In genomic region chr3:142595581-142595950, GRCh38 we compare ENCODE assay signal across 8 cellular contexts. TPM values are rescaled to one million over a fixed set of nuclear protein-coding genes. Genes with fewer than 3 reads are reported as not detected.
DNase-seq lines count a peak whose midpoint lies in the region; ATAC-seq and TF ChIP-seq lines count a peak whose summit lies in the region.

No MANE protein-coding gene starts in this region.

- ATAC-seq in activated CD8-positive, alpha-beta T cell treated with anti-CD3 and anti-CD28 coated beads for 36 hours = no peak
- ATAC-seq in GM21515 (IDR thresholded peaks at IDR 0.05; ENCODE audit: unreplicated experiment) (no peak), HG03439 (IDR thresholded peaks at IDR 0.05; ENCODE audit: unreplicated experiment) (no peak)

- DNase-seq in HAP-1 (ENCODE audit: low spot score in 2 of 2) = peak; percentile 4 to 29
- no peak for DNase-seq in activated CD8-positive, alpha-beta T cell treated with anti-CD3 and anti-CD28 coated beads for 36 hours
- DNase-seq in right atrium auricular region (ENCODE audit: low spot score) = no peak
- peak; percentile 96 for DNase-seq in retinal pigment epithelial cell (ENCODE audit: low read depth)
- no peak for DNase-seq in NCI-H1417 treated with DMSO at 0.1 percent for 48 hours (lab: John Stamatoyannopoulos, UW)

- in situ Hi-C loops in HAP-1 (cut with MboI; ENCODE audit: low sequenced_read_pairs) = no loop called here

- H3K27me3 ChIP-seq in ACC112 (ENCODE audit: insufficient read depth, low read length) = no peaks in the 10 kb centered on the region
- H3K27me3 ChIP-seq in HAP-1 (ENCODE audit: low read depth) = no peaks in the 10 kb centered on the region
- no peaks in the 10 kb centered on the region for H3K27me3 ChIP-seq in right atrium auricular region

- CTCF ChIA-PET in activated CD8-positive, alpha-beta T cell treated with anti-CD3 and anti-CD28 coated beads for 36 hours (lab: Charles Lee) = interaction anchor here (1.2 kb wide), 1 partner anchor 407 kb away, joined by 3 read pairs; no protein-coding TSS in a partner anchor

- no peaks in the 10 kb centered on the region for H3K9me3 Mint-ChIP-seq in activated CD8-positive, alpha-beta T cell treated with anti-CD3 and anti-CD28 coated beads for 36 hours

- peak overlapping the region; percentile 95 for H3K4me3 Mint-ChIP-seq in activated CD8-positive, alpha-beta T cell treated with anti-CD3 and anti-CD28 coated beads for 36 hours

- no peaks in the 10 kb centered on the region for H3K27me3 Mint-ChIP-seq in activated CD8-positive, alpha-beta T cell treated with anti-CD3 and anti-CD28 coated beads for 36 hours

- TF ChIP-seq CTCF in activated CD8-positive, alpha-beta T cell treated with anti-CD3 and anti-CD28 coated beads for 36 hours (IDR thresholded peaks at IDR 0.05) = no peak
- TF ChIP-seq CTCF in right atrium auricular region (IDR thresholded peaks at IDR 0.05) (no peak), retinal pigment epithelial cell (conservative IDR thresholded peaks at IDR 0.05; ENCODE audit: low read depth, low read length) (no peak)

- peak overlapping the region; percentile 89 for H3K4me3 ChIP-seq in ACC112 (ENCODE audit: low read depth, low read length)
- H3K4me3 ChIP-seq in HAP-1 = peak overlapping the region; percentile 79
- peak overlapping the region; percentile 53 to 78 for H3K4me3 ChIP-seq in right atrium auricular region
- H3K4me3 ChIP-seq in retinal pigment epithelial cell (ENCODE audit: low read length) = peak overlapping the region; percentile 82

- peak overlapping the region; percentile 98 for H2AFZ ChIP-seq in ACC112 (ENCODE audit: low read length, unreplicated experiment)

- POLR2A ChIA-PET in activated CD8-positive, alpha-beta T cell treated with anti-CD3 and anti-CD28 coated beads for 36 hours (lab: Charles Lee) = interaction anchor here (0.6 to 1.4 kb wide), 4 partner anchors 8 to 598 kb away, joined by 3 to 4 read pairs (median 3); partner anchors contain the start of gene U2SURP

- H3K27ac ChIP-seq in ACC112 (ENCODE audit: low read depth, low read length) = peak overlapping the region; percentile 16; the same call in 1 of the 2 replicates
- peak overlapping the region; percentile 62 to 67 for H3K27ac ChIP-seq in right atrium auricular region

- H3K9me3 ChIP-seq in HAP-1 (no peaks in the 10 kb centered on the region), right atrium auricular region (no peaks in the 10 kb centered on the region)

- H3K79me2 ChIP-seq in ACC112 (ENCODE audit: control insufficient read depth, insufficient read depth, low read length, unreplicated experiment) = no peaks in the 10 kb centered on the region

- no peak overlapping the region for H3K27ac Mint-ChIP-seq in activated CD8-positive, alpha-beta T cell treated with anti-CD3 and anti-CD28 coated beads for 36 hours

- H3K4me1 ChIP-seq in ACC112 (ENCODE audit: control insufficient read depth, insufficient read depth, low read length, unreplicated experiment) = peaks cover 12% of the 10 kb centered on the region
- H3K4me1 ChIP-seq in HAP-1 = peaks cover 15% of the 10 kb centered on the region
- H3K4me1 ChIP-seq in right atrium auricular region = peaks cover 0 to 12% of the 10 kb centered on the region in 2 donors

- peaks cover 14% of the 10 kb centered on the region for H3K4me1 Mint-ChIP-seq in activated CD8-positive, alpha-beta T cell treated with anti-CD3 and anti-CD28 coated beads for 36 hours (ENCODE audit: low read depth)

- H3K36me3 Mint-ChIP-seq in activated CD8-positive, alpha-beta T cell treated with anti-CD3 and anti-CD28 coated beads for 36 hours (ENCODE audit: low read depth) = no peaks in the 10 kb centered on the region

- H3K36me3 ChIP-seq in ACC112 (ENCODE audit: insufficient read depth, low read length) = no peaks in the 10 kb centered on the region
- H3K36me3 ChIP-seq in HAP-1 (replicated peaks) = no peaks in the 10 kb centered on the region
- H3K36me3 ChIP-seq in right atrium auricular region = no peaks in the 10 kb centered on the region

- intact Hi-C loops in activated CD8-positive, alpha-beta T cell treated with anti-CD3 and anti-CD28 coated beads for 36 hours (cut with micrococcal nuclease) = no loop called here

RNA-seq across cellular contexts. Expression of gene PLS1, which starts 0.6 kb away (rescaled TPM):
- 1 to 10 TPM; 4.7 to 5.6 TPM for total RNA-seq in activated CD8-positive, alpha-beta T cell treated with anti-CD3 and anti-CD28 coated beads for 36 hours
- 1 to 10 TPM in 1 of 2 donors, under 1 TPM in 1; 0.96 to 2.3 TPM for total RNA-seq in right atrium auricular region

RNA-seq across cellular contexts. Expression of gene ATR, which starts 17.0 kb away (rescaled TPM):
- total RNA-seq in activated CD8-positive, alpha-beta T cell treated with anti-CD3 and anti-CD28 coated beads for 36 hours = 10 to 100 TPM; 34.2 to 39.0 TPM
- 10 to 100 TPM in 1 of 2 donors, 1 to 10 TPM in 1; 9.0 to 18.4 TPM for total RNA-seq in right atrium auricular region

Comparison
In these comparisons a context has a peak if more than half of its experiments do, and no peak if none do; other contexts are left out.
1. DNase-seq: peak in HAP-1 (2 of 2) and retinal pigment epithelial cell (single experiment); none in activated CD8-positive, alpha-beta T cell treated with anti-CD3 and anti-CD28 coated beads for 36 hours (single experiment), right atrium auricular region (single experiment) and NCI-H1417 treated with DMSO at 0.1 percent for 48 hours (single experiment).
2. Peak in every context shown above with its lines, with median percentiles within 50 percentile points of each other: H3K4me3 ChIP-seq.